In the genomic region with DNA sequence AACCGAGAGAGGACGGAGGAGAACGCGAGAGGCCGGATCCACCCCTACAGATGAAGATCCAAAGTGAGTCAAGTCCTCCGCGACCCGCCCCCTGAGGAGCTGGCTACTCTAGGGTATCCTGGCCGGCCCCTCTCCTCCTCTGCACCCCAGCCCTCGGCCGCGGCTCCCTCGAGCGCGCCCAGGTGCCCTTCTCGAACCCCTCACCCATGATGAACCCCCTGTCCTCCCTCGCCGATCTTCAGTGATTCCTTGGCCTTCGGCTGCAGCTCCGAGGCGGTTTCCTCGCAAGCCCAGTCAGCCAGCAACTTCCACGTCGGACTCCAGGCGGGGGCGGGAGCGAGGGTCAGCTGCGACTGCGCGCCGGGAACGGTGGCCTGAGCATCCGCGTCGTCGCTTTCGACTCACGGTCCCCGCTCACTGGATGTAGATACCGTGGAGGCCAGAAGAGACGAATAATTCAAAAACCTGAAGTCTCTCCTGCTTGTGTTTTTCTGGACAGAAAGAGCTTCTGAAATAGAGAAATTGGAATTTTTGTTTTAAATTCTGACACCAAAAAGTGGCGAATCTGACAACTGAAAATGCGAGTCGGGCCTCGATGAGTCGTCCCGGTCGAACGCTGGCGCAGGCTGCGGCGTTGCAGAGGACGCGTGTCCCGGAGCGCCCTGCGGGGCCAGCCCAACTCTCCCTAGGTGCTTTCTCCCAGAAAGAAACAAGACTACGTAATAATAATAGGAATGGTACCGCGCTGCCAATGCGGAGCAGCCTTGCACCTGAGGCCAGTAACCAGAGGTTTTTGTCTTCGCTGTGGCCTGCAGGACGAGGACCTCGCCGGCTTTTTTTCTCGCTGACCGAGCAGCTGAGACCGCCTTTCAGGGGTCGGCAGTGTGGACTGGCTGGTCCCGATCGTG, we compare ENCODE assay signal across 8 cellular contexts. TPM values are rescaled to one million over a fixed set of nuclear protein-coding genes. Genes with fewer than 3 reads are reported as not detected.
A peak's percentile ranks its signal among the peaks of the same experiment; 100 is the strongest.
DNase-seq lines count a peak whose midpoint lies in the region; ATAC-seq lines count a peak whose summit lies in the region.

ARL1 (minus strand) TSS at position 335 of the 908 bp plus-strand sequence; CDS start at position 208, 127 bp downstream.

- H3K27ac ChIP-seq in epithelial cell of prostate: peak within 1 kb of the TSS; percentile 90

- peak; percentile 82 for ATAC-seq in GM21526 (IDR thresholded peaks at IDR 0.05; ENCODE audit: low FRiP score, unreplicated experiment)

- peak; percentile 78 for DNase-seq in DMS114 treated with DMSO at 0.1 percent for 48 hours (lab: John Stamatoyannopoulos, UW; ENCODE audit: unreplicated experiment)
- DNase-seq in HuH-7 (ENCODE audit: low spot score): peak; percentile 73
- peak; percentile 18 for DNase-seq in OCI-M2 (lab: John Stamatoyannopoulos, UW; ENCODE audit: unreplicated experiment)
- peak; percentile 77 for DNase-seq in activated T-cell treated with anti-CD3 and anti-CD28 coated beads for 4 hours
- DNase-seq in epithelial cell of prostate (ENCODE audit: low read depth, low spot score): peak; percentile 67
- DNase-seq in mucosa of gallbladder (ENCODE audit: low spot score): peak; percentile 85
- DNase-seq in stimulated activated CD8-positive, alpha-beta memory T cell treated with anti-CD3 and anti-CD28 coated beads, Interleukin-4, amount 100 ng/mL, for 24 hours (ENCODE audit: low read depth): peak; percentile 75

RNA-seq across cellular contexts. Expression of gene ARL1, which starts in this region (rescaled TPM):
- total RNA-seq in mucosa of gallbladder: 91.3 TPM

Comparison
In these comparisons a context has a peak if more than half of its experiments do, and no peak if none do; other contexts are left out.
1. Peak in every context shown above with its lines: DNase-seq, ATAC-seq and H3K27ac ChIP-seq.
2. DNase-seq: peak in every context shown above with its lines; median percentile 85 in mucosa of gallbladder; 78 in DMS114 treated with DMSO at 0.1 percent for 48 hours; 77 in activated T-cell treated with anti-CD3 and anti-CD28 coated beads for 4 hours; 75 in stimulated activated CD8-positive, alpha-beta memory T cell treated with anti-CD3 and anti-CD28 coated beads, Interleukin-4, amount 100 ng/mL, for 24 hours; 73 in HuH-7; 67 in epithelial cell of prostate; 18 in OCI-M2.